In the genomic region with DNA sequence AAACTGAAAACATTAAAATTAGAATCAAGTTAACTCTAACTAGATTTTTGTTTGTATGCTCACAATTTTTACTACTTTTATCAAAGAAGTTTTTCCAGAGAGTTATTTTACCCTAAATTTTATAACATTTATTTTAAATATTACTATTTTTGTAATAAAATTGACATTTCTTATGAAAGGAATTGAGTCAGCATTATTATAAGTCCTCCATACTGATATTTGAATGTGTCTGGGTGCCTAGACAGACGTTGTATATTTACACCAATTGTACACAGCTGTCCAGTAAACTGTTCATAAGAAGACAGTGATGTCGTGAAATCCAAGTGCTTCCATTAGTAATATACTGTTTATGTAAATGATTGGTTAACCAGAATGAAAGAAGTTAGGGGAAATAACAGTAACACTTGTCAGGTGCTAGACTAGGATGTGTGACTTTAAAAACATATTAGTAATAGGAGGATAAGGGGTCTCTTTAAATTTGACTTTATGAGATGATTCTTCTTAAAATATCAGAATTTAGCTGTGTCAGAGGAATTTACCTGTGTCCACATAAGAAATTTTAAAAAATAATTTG, we compare ENCODE assay signal across 18 cellular contexts.
DNase-seq lines count a peak whose midpoint lies in the region; ATAC-seq, FAIRE-seq and TF ChIP-seq lines count a peak whose summit lies in the region.
"Had no signal": no experiment of that assay in that cellular context is flagged by ENCODE, and none has a peak within 500 bp of the region (broad histone marks: within the 10 kb centered on the region; RNA-seq: fewer than 3 reads in every experiment).

No MANE protein-coding gene starts in this region.

- peaks cover 39% of the 10 kb centered on the region for H3K36me3 ChIP-seq in OCI-LY3 (replicated peaks; ENCODE audit: low read depth, low read length)
- H3K36me3 ChIP-seq in HAP-1 (replicated peaks), result no peaks in the 10 kb centered on the region

- H2AFZ ChIP-seq in OCI-LY3 (ENCODE audit: low read depth, low read length), result no peak overlapping the region
- H2AFZ ChIP-seq: hepatocyte had no signal

- no peak for DNase-seq in HAP-1 (ENCODE audit: low spot score in 2 of 2)
- DNase-seq in HTR-8/SVneo (ENCODE audit: insufficient read length, low spot score), result no peak
- no peak for DNase-seq in effector CD4-positive, alpha-beta T cell
- DNase-seq in germinal center (ENCODE audit: low spot score), result no peak
- DNase-seq: activated CD8-positive, alpha-beta memory T cell treated with anti-CD3 and anti-CD28 coated beads, Interleukin-2, amount 50 U/mL, for 48 hours; activated naive CD8-positive, alpha-beta T cell treated with anti-CD3 and anti-CD28 coated beads for 36 hours; cerebellar nuclear complex; left lung; naive B cell; stimulated activated CD4-positive, alpha-beta T cell treated with anti-CD3 and anti-CD28 coated beads, Interleukin-2, amount 100 ng/mL, for 48 hours had no signal

- H3K27me3 ChIP-seq in OCI-LY3 (ENCODE audit: low read depth, low read length), result no peaks in the 10 kb centered on the region
- no peaks in the 10 kb centered on the region for H3K27me3 ChIP-seq in HAP-1 (ENCODE audit: low read depth)
- H3K27me3 ChIP-seq: hepatocyte, right atrium auricular region had no signal

- peaks cover 69% of the 10 kb centered on the region for H3K4me1 ChIP-seq in OCI-LY3 (ENCODE audit: low read length)
- H3K4me1 ChIP-seq in HAP-1, result no peaks in the 10 kb centered on the region

- in situ Hi-C loops in HAP-1 (cut with MboI; ENCODE audit: low sequenced_read_pairs), result no loop called here

- TF ChIP-seq CTCF in OCI-LY3 (IDR thresholded peaks at IDR 0.05; ENCODE audit: low read depth, low read length), result no peak

- no peaks in the 10 kb centered on the region for H4K20me1 ChIP-seq in OCI-LY3 (ENCODE audit: insufficient read depth, low read length)

- H3K4me3 ChIP-seq in OCI-LY3 (ENCODE audit: low read length), result peak overlapping the region; percentile 52
- no peak overlapping the region for H3K4me3 ChIP-seq in HAP-1
- H3K4me3 ChIP-seq: hepatocyte, left lung, right atrium auricular region had no signal

- ATAC-seq in GM18499 (IDR thresholded peaks at IDR 0.05; ENCODE audit: insufficient read depth, unreplicated experiment), result peak; percentile 38
- ATAC-seq in GM19351 (IDR thresholded peaks at IDR 0.05; ENCODE audit: unreplicated experiment), result peak; percentile 35
- peak; percentile 33 for ATAC-seq in HG03045 (IDR thresholded peaks at IDR 0.05; ENCODE audit: unreplicated experiment)
- ATAC-seq: left lung; stimulated activated memory B cell treated with anti-CD40 and anti-IgM and Interleukin-4, amounts not matched to agents 10 μg/mL and 1 μg/mL and 100 μg/mL, for 72 hours; WTC11 had no signal

- H3K9me3 ChIP-seq in OCI-LY3 (ENCODE audit: insufficient read depth, low read length), result no peaks in the 10 kb centered on the region
- no peaks in the 10 kb centered on the region for H3K9me3 ChIP-seq in HAP-1
- H3K9me3 ChIP-seq: left lung, right atrium auricular region had no signal

- H3K9ac ChIP-seq in OCI-LY3 (ENCODE audit: low read length), result peak overlapping the region; percentile 48

- H3K79me2 ChIP-seq in OCI-LY3 (ENCODE audit: low read length), result peaks cover 23% of the 10 kb centered on the region
- H3K79me2 ChIP-seq: hepatocyte had no signal

- no peak for FAIRE-seq in HTR-8/SVneo (lab: Jason Lieb, UNC)

- peak overlapping the region; percentile 69 for H3K4me2 ChIP-seq in OCI-LY3 (ENCODE audit: low read length)
- H3K4me2 ChIP-seq: hepatocyte had no signal

- H3K27ac ChIP-seq in OCI-LY3 (ENCODE audit: low read length), result peak overlapping the region; percentile 82
- H3K27ac ChIP-seq: hepatocyte, left lung, right atrium auricular region had no signal
